ENCODE assay signal across 8 cellular contexts in the genomic region with DNA sequence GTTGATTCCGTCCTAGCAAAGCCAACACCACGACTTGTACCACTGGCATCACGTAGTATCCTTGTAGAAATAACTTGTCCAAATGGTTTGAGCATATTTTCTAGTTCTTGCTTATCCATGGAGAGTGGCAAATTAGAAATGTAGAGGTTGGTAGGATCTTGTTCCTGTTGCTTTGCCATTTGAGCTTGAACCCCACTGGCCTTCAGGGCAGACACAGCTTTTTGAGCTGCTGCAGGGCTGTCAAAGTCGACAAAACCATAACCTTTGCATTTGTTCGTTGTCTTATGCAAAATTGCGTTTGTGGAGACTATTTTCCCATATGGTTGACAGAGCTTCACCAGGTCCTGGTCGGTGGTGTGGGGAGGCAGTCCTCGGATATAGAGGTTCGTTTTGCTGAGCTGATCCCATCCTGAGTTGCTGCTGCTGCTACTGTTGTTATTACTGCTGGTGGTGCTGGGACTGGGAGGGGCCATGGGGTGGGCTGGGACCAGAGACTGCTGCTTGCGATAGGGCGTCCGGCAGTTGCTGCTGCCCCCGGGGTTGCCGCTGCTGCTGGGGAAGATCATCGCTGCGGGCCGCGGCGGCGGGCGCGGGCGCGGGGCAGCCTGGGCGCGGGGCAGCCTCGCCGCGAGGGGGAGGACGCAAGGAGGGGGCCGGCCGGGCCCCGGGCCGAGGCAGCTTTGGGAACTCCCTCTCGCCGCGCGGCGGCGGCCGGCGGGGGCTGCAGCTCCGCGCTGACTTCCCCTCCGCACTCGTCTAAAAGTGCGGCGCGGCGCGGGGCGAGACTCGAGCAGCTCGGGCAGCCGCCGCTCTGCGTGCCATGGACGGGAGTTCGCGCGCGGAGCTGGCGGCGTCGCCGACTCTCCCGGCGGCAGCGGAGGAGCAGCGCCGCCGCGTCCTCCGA. TPM values are rescaled to one million over a fixed set of nuclear protein-coding genes. Genes with fewer than 3 reads are reported as not detected.
A peak's percentile ranks its signal among the peaks of the same experiment; 100 is the strongest.
DNase-seq lines count a peak whose midpoint lies in the region; ATAC-seq lines count a peak whose summit lies in the region.
"Not testable (repeated sequence)": the region's sequence is repeated elsewhere in the genome, so short reads cannot be mapped to it uniquely, and the experiment has no call there.

No MANE protein-coding gene starts in this region.

- H3K4me3 ChIP-seq in esophagus (ENCODE audit: low read depth in 1 of 2, low read length in 2 of 2) (peak overlapping the region; percentile 48 to 62), mesendoderm (ENCODE audit: low read length) (peak overlapping the region; percentile 16)

- not testable (repeated sequence) for H3K27ac Mint-ChIP-seq in activated T-helper 1 cell treated with anti-CD3 and anti-CD28 coated beads, Interleukin-12 subunit alpha, Interleukin-12 subunit beta, Interleukin-2, Interleukin-4 antibody, amounts not matched to agents 30 ng/mL and 10 ng/mL and 1 ng/mL, durations not matched to agents 14 hours and 24 hours and 36 hours

- H3K27me3 ChIP-seq in esophagus (ENCODE audit: control insufficient read depth in 1 of 2, insufficient read depth in 2 of 2, low read length in 2 of 2); mesendoderm (ENCODE audit: insufficient read depth, low read length, poor library complexity): not testable (repeated sequence)

- not testable (repeated sequence) for H3K4ac ChIP-seq in mesendoderm (ENCODE audit: low read depth, low read length)

- H3K79me2 ChIP-seq in mesendoderm (ENCODE audit: control insufficient read depth, insufficient read depth, low read length): not testable (repeated sequence)

- not testable (repeated sequence) for H4K8ac ChIP-seq in mesendoderm (ENCODE audit: low read depth, low read length)

- H3K4me3 Mint-ChIP-seq in activated T-helper 1 cell treated with anti-CD3 and anti-CD28 coated beads, Interleukin-12 subunit alpha, Interleukin-12 subunit beta, Interleukin-2, Interleukin-4 antibody, amounts not matched to agents 30 ng/mL and 10 ng/mL and 1 ng/mL, durations not matched to agents 14 hours and 24 hours and 36 hours: peak overlapping the region; percentile 77

- not testable (repeated sequence) for H3K36me3 Mint-ChIP-seq in activated T-helper 1 cell treated with anti-CD3 and anti-CD28 coated beads, Interleukin-12 subunit alpha, Interleukin-12 subunit beta, Interleukin-2, Interleukin-4 antibody, amounts not matched to agents 30 ng/mL and 10 ng/mL and 1 ng/mL, durations not matched to agents 14 hours and 24 hours and 36 hours (ENCODE audit: low read depth)

- H3K9me3 Mint-ChIP-seq in activated T-helper 1 cell treated with anti-CD3 and anti-CD28 coated beads, Interleukin-12 subunit alpha, Interleukin-12 subunit beta, Interleukin-2, Interleukin-4 antibody, amounts not matched to agents 30 ng/mL and 10 ng/mL and 1 ng/mL, durations not matched to agents 14 hours and 24 hours and 36 hours: not testable (repeated sequence)

- H3K9ac ChIP-seq in mesendoderm (ENCODE audit: low read length): peak overlapping the region; percentile 54

- H3K4me1 ChIP-seq in esophagus (ENCODE audit: control insufficient read depth in 2 of 2, insufficient read depth in 2 of 2, low read length in 1 of 2): not testable (repeated sequence)
- H3K4me1 ChIP-seq in mesendoderm (ENCODE audit: control insufficient read depth, low read depth, low read length): peaks cover 16% of the 10 kb centered on the region

- not testable (repeated sequence) for H3K79me1 ChIP-seq in mesendoderm (ENCODE audit: low read length)

- not testable (repeated sequence) for H2BK15ac ChIP-seq in mesendoderm (replicated peaks; ENCODE audit: low read depth)

- peak; percentile 48 for ATAC-seq in GM21381 (IDR thresholded peaks at IDR 0.05; ENCODE audit: unreplicated experiment)
- ATAC-seq in HG03521 (IDR thresholded peaks at IDR 0.05; ENCODE audit: unreplicated experiment): peak; percentile 40

- H3K56ac ChIP-seq in mesendoderm (ENCODE audit: low read length): peak overlapping the region; percentile 67

- not testable (repeated sequence) for H3K4me2 ChIP-seq in mesendoderm (ENCODE audit: low read length)

- H2BK5ac ChIP-seq in mesendoderm (ENCODE audit: low read length): not testable (repeated sequence)

- peaks cover 16% of the 10 kb centered on the region for H3K27me3 Mint-ChIP-seq in activated T-helper 1 cell treated with anti-CD3 and anti-CD28 coated beads, Interleukin-12 subunit alpha, Interleukin-12 subunit beta, Interleukin-2, Interleukin-4 antibody, amounts not matched to agents 30 ng/mL and 10 ng/mL and 1 ng/mL, durations not matched to agents 14 hours and 24 hours and 36 hours (ENCODE audit: insufficient read depth)

- H3K23ac ChIP-seq in mesendoderm (ENCODE audit: low read length): not testable (repeated sequence)

- WGBS in esophagus, 2 donors: 4 to 7% methylated on average over 47 to 74 of the region's 74 CpGs
- no CpG with 5 or more reads among the region's 74 CpGs for WGBS in mesendoderm (ENCODE audit: extremely low coverage, insufficient coverage, low lambda C conversion rate)

- H4K5ac ChIP-seq in mesendoderm (ENCODE audit: low read length): not testable (repeated sequence)

- DNase-seq in COLO668 (lab: John Stamatoyannopoulos, UW; ENCODE audit: unreplicated experiment) (peak; percentile 62), OCI-M1 (lab: John Stamatoyannopoulos, UW) (peak; percentile 80), mesendoderm (peak; percentile 84)
- peak; percentile 38 for DNase-seq in activated T-helper 1 cell treated with anti-CD3 and anti-CD28 coated beads, Interleukin-12 subunit alpha, Interleukin-12 subunit beta, Interleukin-2, Interleukin-4 antibody, amounts not matched to agents 30 ng/mL and 10 ng/mL and 1 ng/mL, durations not matched to agents 14 hours and 24 hours and 36 hours (ENCODE audit: low spot score)
- peak; percentile 6 for DNase-seq in stimulated activated CD8-positive, alpha-beta memory T cell treated with anti-CD3 and anti-CD28 coated beads, Interleukin-12 subunit alpha, Interleukin-12 subunit beta, amount 100 ng/mL, for 1 hour (ENCODE audit: low read depth)

- intact Hi-C loops in activated T-helper 1 cell treated with anti-CD3 and anti-CD28 coated beads, Interleukin-12 subunit alpha, Interleukin-12 subunit beta, Interleukin-2, Interleukin-4 antibody, amounts not matched to agents 30 ng/mL and 10 ng/mL and 1 ng/mL, durations not matched to agents 14 hours and 24 hours and 36 hours (cut with micrococcal nuclease): loop anchor here (1.0 to 5.0 kb wide), 4 partner anchors 33 to 104 kb away; a partner anchor contains a TSS

- H3K4me1 Mint-ChIP-seq in activated T-helper 1 cell treated with anti-CD3 and anti-CD28 coated beads, Interleukin-12 subunit alpha, Interleukin-12 subunit beta, Interleukin-2, Interleukin-4 antibody, amounts not matched to agents 30 ng/mL and 10 ng/mL and 1 ng/mL, durations not matched to agents 14 hours and 24 hours and 36 hours (ENCODE audit: low read depth): peaks cover 11% of the 10 kb centered on the region

- not testable (repeated sequence) for H2AK5ac ChIP-seq in mesendoderm (ENCODE audit: low read length)

- H3K9me3 ChIP-seq in esophagus (ENCODE audit: control insufficient read depth in 2 of 2, insufficient read depth in 1 of 2, low read depth in 1 of 2, low read length in 1 of 2): not testable (repeated sequence)

- peak overlapping the region; percentile 53 for H3K18ac ChIP-seq in mesendoderm (ENCODE audit: low read length)

- H3K27ac ChIP-seq in esophagus (ENCODE audit: low read depth in 2 of 2, low read length in 1 of 2): not testable (repeated sequence)
- H3K27ac ChIP-seq in mesendoderm (ENCODE audit: low read depth, low read length): peak overlapping the region; percentile 58

- H3K36me3 ChIP-seq in esophagus (ENCODE audit: control insufficient read depth in 2 of 2, insufficient read depth in 2 of 2, low read length in 1 of 2); mesendoderm (ENCODE audit: control insufficient read depth, insufficient read depth, low read length): not testable (repeated sequence)

- not testable (repeated sequence) for H2BK120ac ChIP-seq in mesendoderm (ENCODE audit: low read depth, low read length)

RNA-seq across cellular contexts. Expression of a gene that starts 46.0 kb away (rescaled TPM):
- 3.2 TPM in 2 replicates for total RNA-seq in activated T-helper 1 cell treated with anti-CD3 and anti-CD28 coated beads, Interleukin-12 subunit alpha, Interleukin-12 subunit beta, Interleukin-2, Interleukin-4 antibody, amounts not matched to agents 30 ng/mL and 10 ng/mL and 1 ng/mL, durations not matched to agents 14 hours and 24 hours and 36 hours
- polyA plus RNA-seq in esophagus: under 1 TPM; 0.73 to 0.76 TPM
- polyA plus RNA-seq in mesendoderm (2013, experiment 1 of 2): 1.7 TPM
- polyA plus RNA-seq in mesendoderm (2013, experiment 2 of 2): 1.9 TPM

Comparison
In these comparisons a context has a peak if more than half of its experiments do, and no peak if none do; other contexts are left out.
1. DNase-seq: peak in every context shown above with its lines; median percentile 84 in mesendoderm; 80 in OCI-M1; 62 in COLO668; 38 in activated T-helper 1 cell treated with anti-CD3 and anti-CD28 coated beads, Interleukin-12 subunit alpha, Interleukin-12 subunit beta, Interleukin-2, Interleukin-4 antibody, amounts not matched to agents 30 ng/mL and 10 ng/mL and 1 ng/mL, durations not matched to agents 14 hours and 24 hours and 36 hours; 6 in stimulated activated CD8-positive, alpha-beta memory T cell treated with anti-CD3 and anti-CD28 coated beads, Interleukin-12 subunit alpha, Interleukin-12 subunit beta, amount 100 ng/mL, for 1 hour.